8 cellular contexts compared by ENCODE assay signal in the genomic region with DNA sequence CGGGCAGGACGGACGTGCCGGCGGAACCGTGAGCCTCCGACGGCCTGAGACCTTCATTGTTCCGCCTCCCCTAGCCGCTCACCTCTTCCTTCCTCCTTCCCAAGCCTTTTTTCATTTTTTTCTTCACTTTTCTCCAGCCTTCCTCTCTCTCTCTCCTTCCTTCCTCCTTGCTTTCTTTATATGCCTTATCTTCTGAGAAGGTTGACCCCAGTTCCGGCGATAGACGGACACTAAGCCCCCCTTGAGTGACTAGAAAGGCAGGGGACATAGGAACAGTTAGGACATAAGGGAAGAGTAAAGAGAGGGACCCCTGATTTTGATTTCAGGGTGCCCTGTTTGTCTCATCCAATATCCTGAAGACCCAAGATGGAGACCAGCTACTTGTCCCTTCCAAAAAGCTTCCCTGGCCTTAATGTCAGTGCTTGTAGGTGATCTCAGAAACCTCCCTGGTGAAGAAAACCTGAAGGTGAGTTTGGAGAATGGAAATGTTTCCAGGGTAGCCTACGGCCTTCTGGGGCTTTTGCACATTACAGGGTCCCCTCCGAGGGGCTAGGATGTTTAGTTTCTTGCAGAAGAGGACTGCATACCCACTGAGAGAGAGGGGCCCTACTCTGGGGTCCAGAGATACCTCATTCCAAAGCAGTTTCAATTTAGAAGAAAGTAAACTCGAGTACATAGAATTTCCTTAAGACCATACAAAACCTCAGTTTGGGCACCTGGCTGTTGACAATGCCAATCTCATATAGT.
DNase-seq lines count a peak whose midpoint lies in the region; ATAC-seq and TF ChIP-seq lines count a peak whose summit lies in the region.

No MANE protein-coding gene starts in this region.

- no peaks in the 10 kb centered on the region for H3K9me3 ChIP-seq in DND-41 (ENCODE audit: insufficient read depth, low read length, severe bottlenecking)
- H3K9me3 ChIP-seq in NT2/D1 (ENCODE audit: insufficient read depth, low read length) = no peaks in the 10 kb centered on the region
- no peaks in the 10 kb centered on the region for H3K9me3 ChIP-seq in effector memory CD4-positive, alpha-beta T cell (ENCODE audit: control insufficient read depth, low read length)
- no peaks in the 10 kb centered on the region for H3K9me3 ChIP-seq in neuron (ENCODE audit: low read length)

- peaks cover 5% of the 10 kb centered on the region for H4K20me1 ChIP-seq in DND-41 (ENCODE audit: insufficient read depth, low read length)

- H3K4me3 ChIP-seq in DND-41 (ENCODE audit: low read depth in 1 of 2, low read length in 2 of 2) = peak overlapping the region in 1 of 2 experiments; percentile 54; a peak in 3 of 4 replicates
- H3K4me3 ChIP-seq in NT2/D1 (ENCODE audit: insufficient read length, low read depth) = peak overlapping the region; percentile 93
- H3K4me3 ChIP-seq in effector memory CD4-positive, alpha-beta T cell (ENCODE audit: insufficient read depth, low read depth, low read length, poor library complexity, severe bottlenecking) = peak overlapping the region; percentile 98
- peak overlapping the region; percentile 53 for H3K4me3 ChIP-seq in neuron (ENCODE audit: low read length)

- H2AFZ ChIP-seq in DND-41 (ENCODE audit: low read depth, low read length) = peak overlapping the region; percentile 78
- H2AFZ ChIP-seq in neuron (ENCODE audit: low read depth, low read length) = peak overlapping the region; percentile 76

- DNase-seq in DND-41 = no peak
- DNase-seq in NT2/D1 (ENCODE audit: low read depth, low spot score) = no peak
- no peak for DNase-seq in effector memory CD4-positive, alpha-beta T cell
- DNase-seq in NCI-H2196 treated with DMSO at 0.1 percent for 48 hours (lab: John Stamatoyannopoulos, UW; ENCODE audit: unreplicated experiment) = no peak
- no peak for DNase-seq in stimulated activated CD4-positive, alpha-beta T cell treated with anti-CD3 and anti-CD28 coated beads, Interleukin-15, amount 100 ng/mL, for 24 hours
- DNase-seq in NCI-H524 treated with DMSO at 0.1 percent for 48 hours (lab: John Stamatoyannopoulos, UW) = no peak

- H3K4me1 ChIP-seq in DND-41 (ENCODE audit: insufficient read depth, low read length) (peaks cover 72% of the 10 kb centered on the region), NT2/D1 (ENCODE audit: insufficient read depth, insufficient read length) (peaks cover 7% of the 10 kb centered on the region), neuron (ENCODE audit: insufficient read depth, low read length) (peaks cover 41% of the 10 kb centered on the region)
- peaks cover 46% of the 10 kb centered on the region for H3K4me1 ChIP-seq in effector memory CD4-positive, alpha-beta T cell (ENCODE audit: control insufficient read depth, insufficient read depth, low read length, poor library complexity, severe bottlenecking)

- no peak for TF ChIP-seq CTCF in DND-41 (IDR thresholded peaks at IDR 0.05; ENCODE audit: borderline replicate concordance, extremely low read depth, low read length, poor library complexity, severe bottlenecking)

- H3K36me3 ChIP-seq in DND-41 (ENCODE audit: insufficient read depth, low read length) (peaks cover 3% of the 10 kb centered on the region; the same call in 1 of the 2 replicates), NT2/D1 (ENCODE audit: insufficient read depth, insufficient read length, low read length) (peaks cover 14% of the 10 kb centered on the region), neuron (ENCODE audit: insufficient read depth, low read length) (no peaks in the 10 kb centered on the region)
- no peaks in the 10 kb centered on the region for H3K36me3 ChIP-seq in effector memory CD4-positive, alpha-beta T cell (ENCODE audit: control insufficient read depth, insufficient read depth, low read length)

- no peaks in the 10 kb centered on the region for H3K79me2 ChIP-seq in DND-41 (ENCODE audit: insufficient read depth, low read length)

- peak overlapping the region; percentile 67 for H3K27ac ChIP-seq in DND-41 (ENCODE audit: low read length)
- H3K27ac ChIP-seq in effector memory CD4-positive, alpha-beta T cell (ENCODE audit: insufficient read depth, low read length, poor library complexity, severe bottlenecking) = no peak overlapping the region

- H3K9ac ChIP-seq in DND-41 (ENCODE audit: low read depth, low read length) (peak overlapping the region; percentile 55), NT2/D1 (ENCODE audit: insufficient read length, low read depth) (peak overlapping the region; percentile 97)

- H3K27me3 ChIP-seq in DND-41 (ENCODE audit: insufficient read depth, low read length, poor library complexity) = peaks cover 36% of the 10 kb centered on the region
- H3K27me3 ChIP-seq in NT2/D1 (ENCODE audit: insufficient read depth, insufficient read length) = peaks cover 6% of the 10 kb centered on the region
- H3K27me3 ChIP-seq in effector memory CD4-positive, alpha-beta T cell (replicated peaks; ENCODE audit: control insufficient read depth, insufficient read depth, low read length, poor library complexity, severe bottlenecking) = peaks cover 12% of the 10 kb centered on the region
- peaks cover 39% of the 10 kb centered on the region for H3K27me3 ChIP-seq in neuron (ENCODE audit: insufficient read depth, low read length)

- no peak for ATAC-seq in DND-41 (ENCODE audit: insufficient read depth, low read depth)
- no peak for ATAC-seq in GM18870 (IDR thresholded peaks at IDR 0.05; ENCODE audit: unreplicated experiment)

- H3K4me2 ChIP-seq in DND-41 (ENCODE audit: insufficient read depth, low read length) = peak overlapping the region; percentile 88
